In the genomic region with DNA sequence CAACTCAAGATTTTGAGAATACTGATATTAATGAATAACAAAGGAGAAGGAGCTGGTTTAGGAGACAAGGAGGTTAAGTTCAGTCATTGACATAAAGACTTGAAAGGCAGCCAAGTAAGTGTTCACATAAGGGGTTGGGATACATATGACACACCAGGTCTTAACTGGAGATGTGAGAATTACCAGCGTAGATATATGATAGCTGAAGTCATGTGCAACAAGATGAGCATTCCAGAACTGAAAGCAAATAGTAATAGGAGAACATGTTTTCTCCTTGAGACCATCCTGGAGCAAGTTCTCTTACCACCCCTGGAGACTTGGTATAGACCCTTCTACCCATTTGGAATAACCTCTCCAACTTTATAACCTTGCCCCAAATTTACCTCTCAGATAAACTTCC, we compare ENCODE assay signal across 2 cellular contexts.
TF ChIP-seq lines count a peak whose summit lies in the region.

No MANE protein-coding gene starts in this region.

TF ChIP-seq in SK-N-SH treated with all-trans-retinoic acid at 6 μM for 48 hours, 23 proteins besides CTCF, POLR2A, EP300 and RAD21:
- TF ChIP-seq TOX (CRISPR knock-in tag; IDR thresholded peaks at IDR 0.05; ENCODE audit: borderline replicate concordance), result no peak
- no peak for TF ChIP-seq ARNTL (CRISPR knock-in tag; IDR thresholded peaks at IDR 0.05; ENCODE audit: borderline replicate concordance, low read depth)
- TF ChIP-seq SNAI2 (CRISPR knock-in tag; IDR thresholded peaks at IDR 0.05), result no peak
- TF ChIP-seq, protein P1, sequence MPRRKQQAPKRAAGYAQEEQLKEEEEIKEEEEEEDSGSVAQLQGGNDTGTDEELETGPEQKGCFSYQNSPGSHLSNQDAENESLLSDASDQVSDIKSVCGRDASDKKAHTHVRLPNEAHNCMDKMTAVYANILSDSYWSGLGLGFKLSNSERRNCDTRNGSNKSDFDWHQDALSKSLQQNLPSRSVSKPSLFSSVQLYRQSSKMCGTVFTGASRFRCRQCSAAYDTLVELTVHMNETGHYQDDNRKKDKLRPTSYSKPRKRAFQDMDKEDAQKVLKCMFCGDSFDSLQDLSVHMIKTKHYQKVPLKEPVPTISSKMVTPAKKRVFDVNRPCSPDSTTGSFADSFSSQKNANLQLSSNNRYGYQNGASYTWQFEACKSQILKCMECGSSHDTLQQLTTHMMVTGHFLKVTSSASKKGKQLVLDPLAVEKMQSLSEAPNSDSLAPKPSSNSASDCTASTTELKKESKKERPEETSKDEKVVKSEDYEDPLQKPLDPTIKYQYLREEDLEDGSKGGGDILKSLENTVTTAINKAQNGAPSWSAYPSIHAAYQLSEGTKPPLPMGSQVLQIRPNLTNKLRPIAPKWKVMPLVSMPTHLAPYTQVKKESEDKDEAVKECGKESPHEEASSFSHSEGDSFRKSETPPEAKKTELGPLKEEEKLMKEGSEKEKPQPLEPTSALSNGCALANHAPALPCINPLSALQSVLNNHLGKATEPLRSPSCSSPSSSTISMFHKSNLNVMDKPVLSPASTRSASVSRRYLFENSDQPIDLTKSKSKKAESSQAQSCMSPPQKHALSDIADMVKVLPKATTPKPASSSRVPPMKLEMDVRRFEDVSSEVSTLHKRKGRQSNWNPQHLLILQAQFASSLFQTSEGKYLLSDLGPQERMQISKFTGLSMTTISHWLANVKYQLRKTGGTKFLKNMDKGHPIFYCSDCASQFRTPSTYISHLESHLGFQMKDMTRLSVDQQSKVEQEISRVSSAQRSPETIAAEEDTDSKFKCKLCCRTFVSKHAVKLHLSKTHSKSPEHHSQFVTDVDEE (CRISPR knock-in tag; IDR thresholded peaks at IDR 0.05), result no peak
- no peak for TF ChIP-seq RARB (CRISPR knock-in tag; IDR thresholded peaks at IDR 0.05)
- TF ChIP-seq ZNF70 (CRISPR knock-in tag; IDR thresholded peaks at IDR 0.05), result no peak
- TF ChIP-seq CSDC2 (CRISPR knock-in tag; IDR thresholded peaks at IDR 0.05), result no peak
- TF ChIP-seq, protein P2, sequence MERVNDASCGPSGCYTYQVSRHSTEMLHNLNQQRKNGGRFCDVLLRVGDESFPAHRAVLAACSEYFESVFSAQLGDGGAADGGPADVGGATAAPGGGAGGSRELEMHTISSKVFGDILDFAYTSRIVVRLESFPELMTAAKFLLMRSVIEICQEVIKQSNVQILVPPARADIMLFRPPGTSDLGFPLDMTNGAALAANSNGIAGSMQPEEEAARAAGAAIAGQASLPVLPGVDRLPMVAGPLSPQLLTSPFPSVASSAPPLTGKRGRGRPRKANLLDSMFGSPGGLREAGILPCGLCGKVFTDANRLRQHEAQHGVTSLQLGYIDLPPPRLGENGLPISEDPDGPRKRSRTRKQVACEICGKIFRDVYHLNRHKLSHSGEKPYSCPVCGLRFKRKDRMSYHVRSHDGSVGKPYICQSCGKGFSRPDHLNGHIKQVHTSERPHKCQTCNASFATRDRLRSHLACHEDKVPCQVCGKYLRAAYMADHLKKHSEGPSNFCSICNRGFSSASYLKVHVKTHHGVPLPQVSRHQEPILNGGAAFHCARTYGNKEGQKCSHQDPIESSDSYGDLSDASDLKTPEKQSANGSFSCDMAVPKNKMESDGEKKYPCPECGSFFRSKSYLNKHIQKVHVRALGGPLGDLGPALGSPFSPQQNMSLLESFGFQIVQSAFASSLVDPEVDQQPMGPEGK (CRISPR knock-in tag; IDR thresholded peaks at IDR 0.05; ENCODE audit: borderline replicate concordance), result no peak
- TF ChIP-seq ZNF565 (CRISPR knock-in tag; conservative IDR thresholded peaks at IDR 0.05; ENCODE audit: low read depth), result no peak
- TF ChIP-seq ZNF8 (CRISPR knock-in tag; IDR thresholded peaks at IDR 0.05), result no peak
- TF ChIP-seq GLIS3 (CRISPR knock-in tag; IDR thresholded peaks at IDR 0.05), result no peak
- TF ChIP-seq, protein P3, sequence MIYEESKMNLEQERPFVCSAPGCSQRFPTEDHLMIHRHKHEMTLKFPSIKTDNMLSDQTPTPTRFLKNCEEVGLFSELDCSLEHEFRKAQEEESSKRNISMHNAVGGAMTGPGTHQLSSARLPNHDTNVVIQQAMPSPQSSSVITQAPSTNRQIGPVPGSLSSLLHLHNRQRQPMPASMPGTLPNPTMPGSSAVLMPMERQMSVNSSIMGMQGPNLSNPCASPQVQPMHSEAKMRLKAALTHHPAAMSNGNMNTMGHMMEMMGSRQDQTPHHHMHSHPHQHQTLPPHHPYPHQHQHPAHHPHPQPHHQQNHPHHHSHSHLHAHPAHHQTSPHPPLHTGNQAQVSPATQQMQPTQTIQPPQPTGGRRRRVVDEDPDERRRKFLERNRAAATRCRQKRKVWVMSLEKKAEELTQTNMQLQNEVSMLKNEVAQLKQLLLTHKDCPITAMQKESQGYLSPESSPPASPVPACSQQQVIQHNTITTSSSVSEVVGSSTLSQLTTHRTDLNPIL (CRISPR knock-in tag; IDR thresholded peaks at IDR 0.05; ENCODE audit: low read depth), result no peak
- TF ChIP-seq TCF4 (CRISPR knock-in tag; IDR thresholded peaks at IDR 0.05; ENCODE audit: borderline replicate concordance), result no peak
- TF ChIP-seq, protein P4, sequence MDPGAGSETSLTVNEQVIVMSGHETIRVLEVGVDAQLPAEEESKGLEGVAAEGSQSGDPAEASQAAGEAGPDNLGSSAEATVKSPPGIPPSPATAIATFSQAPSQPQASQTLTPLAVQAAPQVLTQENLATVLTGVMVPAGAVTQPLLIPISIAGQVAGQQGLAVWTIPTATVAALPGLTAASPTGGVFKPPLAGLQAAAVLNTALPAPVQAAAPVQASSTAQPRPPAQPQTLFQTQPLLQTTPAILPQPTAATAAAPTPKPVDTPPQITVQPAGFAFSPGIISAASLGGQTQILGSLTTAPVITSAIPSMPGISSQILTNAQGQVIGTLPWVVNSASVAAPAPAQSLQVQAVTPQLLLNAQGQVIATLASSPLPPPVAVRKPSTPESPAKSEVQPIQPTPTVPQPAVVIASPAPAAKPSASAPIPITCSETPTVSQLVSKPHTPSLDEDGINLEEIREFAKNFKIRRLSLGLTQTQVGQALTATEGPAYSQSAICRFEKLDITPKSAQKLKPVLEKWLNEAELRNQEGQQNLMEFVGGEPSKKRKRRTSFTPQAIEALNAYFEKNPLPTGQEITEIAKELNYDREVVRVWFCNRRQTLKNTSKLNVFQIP (CRISPR knock-in tag; IDR thresholded peaks at IDR 0.05; ENCODE audit: borderline replicate concordance, low read depth), result no peak
- TF ChIP-seq ZC3H10 (CRISPR knock-in tag; IDR thresholded peaks at IDR 0.05), result no peak

TF ChIP-seq in SK-N-SH, 30 proteins besides CTCF, POLR2A, EP300 and RAD21:
- TF ChIP-seq MXI1 (IDR thresholded peaks at IDR 0.05; ENCODE audit: low read depth, low read length) (no peak), FOXJ3 (CRISPR knock-in tag; IDR thresholded peaks at IDR 0.05) (no peak), NFIC (IDR thresholded peaks at IDR 0.05; ENCODE audit: borderline replicate concordance) (no peak), POLR2AphosphoS5 (IDR thresholded peaks at IDR 0.05; ENCODE audit: low read depth, low read length) (no peak), TAF1 (IDR thresholded peaks at IDR 0.05; ENCODE audit: borderline replicate concordance, low read depth, low read length) (no peak), GABPA (IDR thresholded peaks at IDR 0.05; ENCODE audit: low read depth) (no peak), YY1 (IDR thresholded peaks at IDR 0.05; ENCODE audit: low read depth) (no peak), RXRA (IDR thresholded peaks at IDR 0.05; ENCODE audit: borderline replicate concordance, low read depth) (no peak), RFX5 (IDR thresholded peaks at IDR 0.05; ENCODE audit: low read length) (no peak), RCOR1 (IDR thresholded peaks at IDR 0.05; ENCODE audit: low read length) (no peak), CHD2 (IDR thresholded peaks at IDR 0.05; ENCODE audit: low read length, partially characterized antibody) (no peak), MEF2A (IDR thresholded peaks at IDR 0.05; ENCODE audit: borderline replicate concordance, low read depth) (no peak), TCF12 (IDR thresholded peaks at IDR 0.05) (no peak)
- TF ChIP-seq, protein P5, sequence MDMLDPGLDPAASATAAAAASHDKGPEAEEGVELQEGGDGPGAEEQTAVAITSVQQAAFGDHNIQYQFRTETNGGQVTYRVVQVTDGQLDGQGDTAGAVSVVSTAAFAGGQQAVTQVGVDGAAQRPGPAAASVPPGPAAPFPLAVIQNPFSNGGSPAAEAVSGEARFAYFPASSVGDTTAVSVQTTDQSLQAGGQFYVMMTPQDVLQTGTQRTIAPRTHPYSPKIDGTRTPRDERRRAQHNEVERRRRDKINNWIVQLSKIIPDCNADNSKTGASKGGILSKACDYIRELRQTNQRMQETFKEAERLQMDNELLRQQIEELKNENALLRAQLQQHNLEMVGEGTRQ (IDR thresholded peaks at IDR 0.05; ENCODE audit: borderline replicate concordance, low read depth, low read length), result no peak
- TF ChIP-seq, protein P6, sequence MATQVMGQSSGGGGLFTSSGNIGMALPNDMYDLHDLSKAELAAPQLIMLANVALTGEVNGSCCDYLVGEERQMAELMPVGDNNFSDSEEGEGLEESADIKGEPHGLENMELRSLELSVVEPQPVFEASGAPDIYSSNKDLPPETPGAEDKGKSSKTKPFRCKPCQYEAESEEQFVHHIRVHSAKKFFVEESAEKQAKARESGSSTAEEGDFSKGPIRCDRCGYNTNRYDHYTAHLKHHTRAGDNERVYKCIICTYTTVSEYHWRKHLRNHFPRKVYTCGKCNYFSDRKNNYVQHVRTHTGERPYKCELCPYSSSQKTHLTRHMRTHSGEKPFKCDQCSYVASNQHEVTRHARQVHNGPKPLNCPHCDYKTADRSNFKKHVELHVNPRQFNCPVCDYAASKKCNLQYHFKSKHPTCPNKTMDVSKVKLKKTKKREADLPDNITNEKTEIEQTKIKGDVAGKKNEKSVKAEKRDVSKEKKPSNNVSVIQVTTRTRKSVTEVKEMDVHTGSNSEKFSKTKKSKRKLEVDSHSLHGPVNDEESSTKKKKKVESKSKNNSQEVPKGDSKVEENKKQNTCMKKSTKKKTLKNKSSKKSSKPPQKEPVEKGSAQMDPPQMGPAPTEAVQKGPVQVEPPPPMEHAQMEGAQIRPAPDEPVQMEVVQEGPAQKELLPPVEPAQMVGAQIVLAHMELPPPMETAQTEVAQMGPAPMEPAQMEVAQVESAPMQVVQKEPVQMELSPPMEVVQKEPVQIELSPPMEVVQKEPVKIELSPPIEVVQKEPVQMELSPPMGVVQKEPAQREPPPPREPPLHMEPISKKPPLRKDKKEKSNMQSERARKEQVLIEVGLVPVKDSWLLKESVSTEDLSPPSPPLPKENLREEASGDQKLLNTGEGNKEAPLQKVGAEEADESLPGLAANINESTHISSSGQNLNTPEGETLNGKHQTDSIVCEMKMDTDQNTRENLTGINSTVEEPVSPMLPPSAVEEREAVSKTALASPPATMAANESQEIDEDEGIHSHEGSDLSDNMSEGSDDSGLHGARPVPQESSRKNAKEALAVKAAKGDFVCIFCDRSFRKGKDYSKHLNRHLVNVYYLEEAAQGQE (IDR thresholded peaks at IDR 0.05; ENCODE audit: low read depth, low read length), result no peak
- TF ChIP-seq, protein P7, sequence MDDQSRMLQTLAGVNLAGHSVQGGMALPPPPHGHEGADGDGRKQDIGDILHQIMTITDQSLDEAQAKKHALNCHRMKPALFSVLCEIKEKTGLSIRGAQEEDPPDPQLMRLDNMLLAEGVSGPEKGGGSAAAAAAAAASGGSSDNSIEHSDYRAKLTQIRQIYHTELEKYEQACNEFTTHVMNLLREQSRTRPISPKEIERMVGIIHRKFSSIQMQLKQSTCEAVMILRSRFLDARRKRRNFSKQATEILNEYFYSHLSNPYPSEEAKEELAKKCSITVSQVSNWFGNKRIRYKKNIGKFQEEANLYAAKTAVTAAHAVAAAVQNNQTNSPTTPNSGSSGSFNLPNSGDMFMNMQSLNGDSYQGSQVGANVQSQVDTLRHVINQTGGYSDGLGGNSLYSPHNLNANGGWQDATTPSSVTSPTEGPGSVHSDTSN (IDR thresholded peaks at IDR 0.05), result no peak
- TF ChIP-seq, protein P8, sequence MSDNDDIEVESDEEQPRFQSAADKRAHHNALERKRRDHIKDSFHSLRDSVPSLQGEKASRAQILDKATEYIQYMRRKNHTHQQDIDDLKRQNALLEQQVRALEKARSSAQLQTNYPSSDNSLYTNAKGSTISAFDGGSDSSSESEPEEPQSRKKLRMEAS (IDR thresholded peaks at IDR 0.05; ENCODE audit: low read depth), result no peak
- TF ChIP-seq, protein P9, sequence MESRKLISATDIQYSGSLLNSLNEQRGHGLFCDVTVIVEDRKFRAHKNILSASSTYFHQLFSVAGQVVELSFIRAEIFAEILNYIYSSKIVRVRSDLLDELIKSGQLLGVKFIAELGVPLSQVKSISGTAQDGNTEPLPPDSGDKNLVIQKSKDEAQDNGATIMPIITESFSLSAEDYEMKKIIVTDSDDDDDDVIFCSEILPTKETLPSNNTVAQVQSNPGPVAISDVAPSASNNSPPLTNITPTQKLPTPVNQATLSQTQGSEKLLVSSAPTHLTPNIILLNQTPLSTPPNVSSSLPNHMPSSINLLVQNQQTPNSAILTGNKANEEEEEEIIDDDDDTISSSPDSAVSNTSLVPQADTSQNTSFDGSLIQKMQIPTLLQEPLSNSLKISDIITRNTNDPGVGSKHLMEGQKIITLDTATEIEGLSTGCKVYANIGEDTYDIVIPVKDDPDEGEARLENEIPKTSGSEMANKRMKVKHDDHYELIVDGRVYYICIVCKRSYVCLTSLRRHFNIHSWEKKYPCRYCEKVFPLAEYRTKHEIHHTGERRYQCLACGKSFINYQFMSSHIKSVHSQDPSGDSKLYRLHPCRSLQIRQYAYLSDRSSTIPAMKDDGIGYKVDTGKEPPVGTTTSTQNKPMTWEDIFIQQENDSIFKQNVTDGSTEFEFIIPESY (IDR thresholded peaks at IDR 0.05; ENCODE audit: borderline replicate concordance, low read depth), result no peak
